ENCODE assay signal across 1 cellular context in genomic region chr5:141968914-141969608, GRCh38.
TF ChIP-seq lines count a peak whose summit lies in the region.

Gene RNF14 (plus strand): TSS chr5:141969105. CDS start chr5:141973589, 4,484 bp downstream.

TF ChIP-seq in HepG2, 621 proteins besides CTCF, POLR2A, EP300 and RAD21 (continued from another document and continues in another):
- TF ChIP-seq, protein P1, sequence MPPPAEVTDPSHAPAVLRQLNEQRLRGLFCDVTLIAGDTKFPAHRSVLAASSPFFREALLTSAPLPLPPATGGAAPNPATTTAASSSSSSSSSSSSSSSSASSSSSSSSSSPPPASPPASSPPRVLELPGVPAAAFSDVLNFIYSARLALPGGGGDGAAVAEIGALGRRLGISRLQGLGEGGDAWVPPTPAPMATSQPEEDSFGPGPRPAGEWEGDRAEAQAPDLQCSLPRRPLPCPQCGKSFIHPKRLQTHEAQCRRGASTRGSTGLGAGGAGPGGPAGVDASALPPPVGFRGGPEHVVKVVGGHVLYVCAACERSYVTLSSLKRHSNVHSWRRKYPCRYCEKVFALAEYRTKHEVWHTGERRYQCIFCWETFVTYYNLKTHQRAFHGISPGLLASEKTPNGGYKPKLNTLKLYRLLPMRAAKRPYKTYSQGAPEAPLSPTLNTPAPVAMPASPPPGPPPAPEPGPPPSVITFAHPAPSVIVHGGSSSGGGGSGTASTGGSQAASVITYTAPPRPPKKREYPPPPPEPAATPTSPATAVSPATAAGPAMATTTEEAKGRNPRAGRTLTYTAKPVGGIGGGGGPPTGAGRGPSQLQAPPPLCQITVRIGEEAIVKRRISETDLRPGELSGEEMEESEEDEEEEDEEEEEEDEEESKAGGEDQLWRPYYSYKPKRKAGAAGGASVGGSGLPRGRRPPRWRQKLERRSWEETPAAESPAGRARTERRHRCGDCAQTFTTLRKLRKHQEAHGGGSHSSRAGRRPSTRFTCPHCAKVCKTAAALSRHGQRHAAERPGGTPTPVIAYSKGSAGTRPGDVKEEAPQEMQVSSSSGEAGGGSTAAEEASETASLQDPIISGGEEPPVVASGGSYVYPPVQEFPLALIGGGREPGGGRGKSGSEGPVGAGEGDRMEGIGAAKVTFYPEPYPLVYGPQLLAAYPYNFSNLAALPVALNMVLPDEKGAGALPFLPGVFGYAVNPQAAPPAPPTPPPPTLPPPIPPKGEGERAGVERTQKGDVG (CRISPR knock-in tag; IDR thresholded peaks at IDR 0.05; ENCODE audit: borderline replicate concordance), result no peak
- TF ChIP-seq ZFP41 (CRISPR knock-in tag; IDR thresholded peaks at IDR 0.05; ENCODE audit: borderline replicate concordance) (no peak; the same call in 1 of the 2 replicates), SMC3 (IDR thresholded peaks at IDR 0.05; ENCODE audit: low read length) (no peak), ZNF44 (CRISPR knock-in tag; IDR thresholded peaks at IDR 0.05) (no peak), ZNF619 (CRISPR knock-in tag; IDR thresholded peaks at IDR 0.05) (peak; percentile 91; the same call in 1 of the 2 replicates), ZNF564 (CRISPR knock-in tag; IDR thresholded peaks at IDR 0.05) (peak; percentile 88; the same call in 1 of the 2 replicates), ZC3H13 (CRISPR knock-in tag; IDR thresholded peaks at IDR 0.05) (peak; percentile 72), BORCS8-MEF2B (CRISPR knock-in tag; IDR thresholded peaks at IDR 0.05) (peak; percentile 85; the same call in 1 of the 2 replicates), MLLT10 (CRISPR knock-in tag; IDR thresholded peaks at IDR 0.05) (no peak), KLF16 (CRISPR knock-in tag; IDR thresholded peaks at IDR 0.05) (peak in 1 of 2 experiments; percentile 66; a peak in 1 of 4 replicates), SAP130 (CRISPR knock-in tag; IDR thresholded peaks at IDR 0.05; ENCODE audit: low read depth) (peak; percentile 95), ARNT2 (CRISPR knock-in tag; IDR thresholded peaks at IDR 0.05; ENCODE audit: low read depth) (peak; percentile 91), SP4 (CRISPR knock-in tag; IDR thresholded peaks at IDR 0.05) (peak; percentile 80), TERF1 (CRISPR knock-in tag; IDR thresholded peaks at IDR 0.05) (peak; percentile 28; the same call in 1 of the 2 replicates), ZNF704 (CRISPR knock-in tag; IDR thresholded peaks at IDR 0.05; ENCODE audit: borderline replicate concordance) (peak; percentile 88; the same call in 1 of the 2 replicates), ONECUT2 (CRISPR knock-in tag; IDR thresholded peaks at IDR 0.05) (no peak), CENPT (CRISPR knock-in tag; IDR thresholded peaks at IDR 0.05; ENCODE audit: low read depth) (no peak), ZNF367 (CRISPR knock-in tag; IDR thresholded peaks at IDR 0.05; ENCODE audit: borderline replicate concordance) (no peak; the same call in 1 of the 2 replicates), NONO (IDR thresholded peaks at IDR 0.05) (no peak), NONO (CRISPR knock-in tag; conservative IDR thresholded peaks at IDR 0.05) (peak; percentile 95), ZNF879 (CRISPR knock-in tag; IDR thresholded peaks at IDR 0.05) (no peak), PRDM10 (CRISPR knock-in tag; IDR thresholded peaks at IDR 0.05; ENCODE audit: low read depth) (no peak), DR1 (CRISPR knock-in tag; IDR thresholded peaks at IDR 0.05) (peak; percentile 87; the same call in 1 of the 2 replicates), RAD51 (IDR thresholded peaks at IDR 0.05; ENCODE audit: borderline replicate concordance) (no peak), ATF3 (CRISPR knock-in tag; IDR thresholded peaks at IDR 0.05) (no peak), JUND (CRISPR knock-in tag; IDR thresholded peaks at IDR 0.05) (no peak), REL (CRISPR knock-in tag; conservative IDR thresholded peaks at IDR 0.05) (peak; percentile 74; the same call in 1 of the 2 replicates), ZNF496 (CRISPR knock-in tag; IDR thresholded peaks at IDR 0.05; ENCODE audit: insufficient replicate concordance) (no peak), ZSCAN25 (CRISPR knock-in tag; IDR thresholded peaks at IDR 0.05) (0 out of 2 replicates have a peak, but pooled peaks have one; percentile 37), HNRNPLL (IDR thresholded peaks at IDR 0.05; ENCODE audit: low read depth, low read length, poor library complexity, severe bottlenecking) (peak; percentile 92)
- TF ChIP-seq, protein P2, sequence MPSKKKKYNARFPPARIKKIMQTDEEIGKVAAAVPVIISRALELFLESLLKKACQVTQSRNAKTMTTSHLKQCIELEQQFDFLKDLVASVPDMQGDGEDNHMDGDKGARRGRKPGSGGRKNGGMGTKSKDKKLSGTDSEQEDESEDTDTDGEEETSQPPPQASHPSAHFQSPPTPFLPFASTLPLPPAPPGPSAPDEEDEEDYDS (CRISPR knock-in tag; IDR thresholded peaks at IDR 0.05), result peak; percentile 46; the same call in 1 of the 2 replicates
- TF ChIP-seq, protein P3, sequence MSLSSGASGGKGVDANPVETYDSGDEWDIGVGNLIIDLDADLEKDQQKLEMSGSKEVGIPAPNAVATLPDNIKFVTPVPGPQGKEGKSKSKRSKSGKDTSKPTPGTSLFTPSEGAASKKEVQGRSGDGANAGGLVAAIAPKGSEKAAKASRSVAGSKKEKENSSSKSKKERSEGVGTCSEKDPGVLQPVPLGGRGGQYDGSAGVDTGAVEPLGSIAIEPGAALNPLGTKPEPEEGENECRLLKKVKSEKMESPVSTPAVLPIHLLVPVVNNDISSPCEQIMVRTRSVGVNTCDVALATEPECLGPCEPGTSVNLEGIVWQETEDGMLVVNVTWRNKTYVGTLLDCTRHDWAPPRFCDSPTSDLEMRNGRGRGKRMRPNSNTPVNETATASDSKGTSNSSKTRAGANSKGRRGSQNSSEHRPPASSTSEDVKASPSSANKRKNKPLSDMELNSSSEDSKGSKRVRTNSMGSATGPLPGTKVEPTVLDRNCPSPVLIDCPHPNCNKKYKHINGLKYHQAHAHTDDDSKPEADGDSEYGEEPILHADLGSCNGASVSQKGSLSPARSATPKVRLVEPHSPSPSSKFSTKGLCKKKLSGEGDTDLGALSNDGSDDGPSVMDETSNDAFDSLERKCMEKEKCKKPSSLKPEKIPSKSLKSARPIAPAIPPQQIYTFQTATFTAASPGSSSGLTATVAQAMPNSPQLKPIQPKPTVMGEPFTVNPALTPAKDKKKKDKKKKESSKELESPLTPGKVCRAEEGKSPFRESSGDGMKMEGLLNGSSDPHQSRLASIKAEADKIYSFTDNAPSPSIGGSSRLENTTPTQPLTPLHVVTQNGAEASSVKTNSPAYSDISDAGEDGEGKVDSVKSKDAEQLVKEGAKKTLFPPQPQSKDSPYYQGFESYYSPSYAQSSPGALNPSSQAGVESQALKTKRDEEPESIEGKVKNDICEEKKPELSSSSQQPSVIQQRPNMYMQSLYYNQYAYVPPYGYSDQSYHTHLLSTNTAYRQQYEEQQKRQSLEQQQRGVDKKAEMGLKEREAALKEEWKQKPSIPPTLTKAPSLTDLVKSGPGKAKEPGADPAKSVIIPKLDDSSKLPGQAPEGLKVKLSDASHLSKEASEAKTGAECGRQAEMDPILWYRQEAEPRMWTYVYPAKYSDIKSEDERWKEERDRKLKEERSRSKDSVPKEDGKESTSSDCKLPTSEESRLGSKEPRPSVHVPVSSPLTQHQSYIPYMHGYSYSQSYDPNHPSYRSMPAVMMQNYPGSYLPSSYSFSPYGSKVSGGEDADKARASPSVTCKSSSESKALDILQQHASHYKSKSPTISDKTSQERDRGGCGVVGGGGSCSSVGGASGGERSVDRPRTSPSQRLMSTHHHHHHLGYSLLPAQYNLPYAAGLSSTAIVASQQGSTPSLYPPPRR (CRISPR knock-in tag; IDR thresholded peaks at IDR 0.05; ENCODE audit: borderline replicate concordance), result 0 out of 2 replicates have a peak, but pooled peaks have one; percentile 26
- TF ChIP-seq, protein P4, sequence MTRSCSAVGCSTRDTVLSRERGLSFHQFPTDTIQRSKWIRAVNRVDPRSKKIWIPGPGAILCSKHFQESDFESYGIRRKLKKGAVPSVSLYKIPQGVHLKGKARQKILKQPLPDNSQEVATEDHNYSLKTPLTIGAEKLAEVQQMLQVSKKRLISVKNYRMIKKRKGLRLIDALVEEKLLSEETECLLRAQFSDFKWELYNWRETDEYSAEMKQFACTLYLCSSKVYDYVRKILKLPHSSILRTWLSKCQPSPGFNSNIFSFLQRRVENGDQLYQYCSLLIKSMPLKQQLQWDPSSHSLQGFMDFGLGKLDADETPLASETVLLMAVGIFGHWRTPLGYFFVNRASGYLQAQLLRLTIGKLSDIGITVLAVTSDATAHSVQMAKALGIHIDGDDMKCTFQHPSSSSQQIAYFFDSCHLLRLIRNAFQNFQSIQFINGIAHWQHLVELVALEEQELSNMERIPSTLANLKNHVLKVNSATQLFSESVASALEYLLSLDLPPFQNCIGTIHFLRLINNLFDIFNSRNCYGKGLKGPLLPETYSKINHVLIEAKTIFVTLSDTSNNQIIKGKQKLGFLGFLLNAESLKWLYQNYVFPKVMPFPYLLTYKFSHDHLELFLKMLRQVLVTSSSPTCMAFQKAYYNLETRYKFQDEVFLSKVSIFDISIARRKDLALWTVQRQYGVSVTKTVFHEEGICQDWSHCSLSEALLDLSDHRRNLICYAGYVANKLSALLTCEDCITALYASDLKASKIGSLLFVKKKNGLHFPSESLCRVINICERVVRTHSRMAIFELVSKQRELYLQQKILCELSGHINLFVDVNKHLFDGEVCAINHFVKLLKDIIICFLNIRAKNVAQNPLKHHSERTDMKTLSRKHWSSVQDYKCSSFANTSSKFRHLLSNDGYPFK (CRISPR knock-in tag; IDR thresholded peaks at IDR 0.05; ENCODE audit: borderline replicate concordance), result peak; percentile 87
- TF ChIP-seq, protein P5, sequence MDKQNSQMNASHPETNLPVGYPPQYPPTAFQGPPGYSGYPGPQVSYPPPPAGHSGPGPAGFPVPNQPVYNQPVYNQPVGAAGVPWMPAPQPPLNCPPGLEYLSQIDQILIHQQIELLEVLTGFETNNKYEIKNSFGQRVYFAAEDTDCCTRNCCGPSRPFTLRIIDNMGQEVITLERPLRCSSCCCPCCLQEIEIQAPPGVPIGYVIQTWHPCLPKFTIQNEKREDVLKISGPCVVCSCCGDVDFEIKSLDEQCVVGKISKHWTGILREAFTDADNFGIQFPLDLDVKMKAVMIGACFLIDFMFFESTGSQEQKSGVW (CRISPR knock-in tag; IDR thresholded peaks at IDR 0.05; ENCODE audit: borderline replicate concordance), result no peak
- TF ChIP-seq, protein P6, sequence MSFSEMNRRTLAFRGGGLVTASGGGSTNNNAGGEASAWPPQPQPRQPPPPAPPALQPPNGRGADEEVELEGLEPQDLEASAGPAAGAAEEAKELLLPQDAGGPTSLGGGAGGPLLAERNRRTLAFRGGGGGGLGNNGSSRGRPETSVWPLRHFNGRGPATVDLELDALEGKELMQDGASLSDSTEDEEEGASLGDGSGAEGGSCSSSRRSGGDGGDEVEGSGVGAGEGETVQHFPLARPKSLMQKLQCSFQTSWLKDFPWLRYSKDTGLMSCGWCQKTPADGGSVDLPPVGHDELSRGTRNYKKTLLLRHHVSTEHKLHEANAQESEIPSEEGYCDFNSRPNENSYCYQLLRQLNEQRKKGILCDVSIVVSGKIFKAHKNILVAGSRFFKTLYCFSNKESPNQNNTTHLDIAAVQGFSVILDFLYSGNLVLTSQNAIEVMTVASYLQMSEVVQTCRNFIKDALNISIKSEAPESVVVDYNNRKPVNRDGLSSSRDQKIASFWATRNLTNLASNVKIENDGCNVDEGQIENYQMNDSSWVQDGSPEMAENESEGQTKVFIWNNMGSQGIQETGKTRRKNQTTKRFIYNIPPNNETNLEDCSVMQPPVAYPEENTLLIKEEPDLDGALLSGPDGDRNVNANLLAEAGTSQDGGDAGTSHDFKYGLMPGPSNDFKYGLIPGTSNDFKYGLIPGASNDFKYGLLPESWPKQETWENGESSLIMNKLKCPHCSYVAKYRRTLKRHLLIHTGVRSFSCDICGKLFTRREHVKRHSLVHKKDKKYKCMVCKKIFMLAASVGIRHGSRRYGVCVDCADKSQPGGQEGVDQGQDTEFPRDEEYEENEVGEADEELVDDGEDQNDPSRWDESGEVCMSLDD (CRISPR knock-in tag; IDR thresholded peaks at IDR 0.05; ENCODE audit: borderline replicate concordance), result peak; percentile 97
